8 cellular contexts compared by ENCODE assay signal in the genomic region with DNA sequence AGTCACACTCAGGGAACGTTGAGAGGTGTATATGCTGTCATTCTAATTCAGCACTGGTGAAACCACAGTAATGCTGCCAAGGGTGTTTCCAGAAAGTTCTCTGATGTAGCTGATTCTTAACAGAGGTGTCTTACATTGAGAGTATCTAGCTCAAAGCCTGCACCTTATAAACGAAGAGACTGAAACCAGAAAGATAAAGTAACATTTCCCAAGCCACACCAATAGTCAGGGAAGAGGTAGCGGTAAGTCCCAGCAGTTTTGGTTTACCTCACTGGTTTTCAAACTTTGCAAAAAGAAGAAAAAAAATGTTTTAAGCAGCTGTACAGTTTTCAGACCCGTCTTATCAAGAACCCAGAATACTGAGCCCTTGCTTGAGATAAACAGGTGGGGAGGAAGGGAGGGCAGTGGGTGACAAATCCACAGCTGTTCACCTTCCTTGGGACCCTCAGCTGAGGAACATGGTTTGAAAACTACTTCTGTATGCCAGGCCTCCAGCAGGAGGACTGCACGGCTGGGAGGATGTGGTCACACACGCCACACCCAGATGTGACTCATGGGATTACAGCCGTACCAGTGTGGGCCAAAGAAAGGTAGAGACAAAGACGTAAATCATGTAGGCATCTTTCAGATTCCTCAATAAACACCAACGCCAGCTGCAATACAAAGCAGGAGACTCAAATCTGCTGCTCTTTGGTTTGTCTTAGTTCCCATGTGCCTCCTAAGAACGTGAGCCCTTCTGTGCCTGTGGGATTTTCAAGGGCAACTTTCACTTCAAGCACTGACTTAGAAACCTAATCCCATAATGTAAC.
DNase-seq lines count a peak whose midpoint lies in the region; ATAC-seq and TF ChIP-seq lines count a peak whose summit lies in the region.

No MANE protein-coding gene starts in this region.

- peaks cover 11 to 42% (median 33%) of the 10 kb centered on the region in 3 donors for H3K4me1 ChIP-seq in esophagus squamous epithelium

- ATAC-seq in GM18508 (IDR thresholded peaks at IDR 0.05; ENCODE audit: insufficient read depth, unreplicated experiment) (peak; percentile 59), HG02970 (IDR thresholded peaks at IDR 0.05; ENCODE audit: low FRiP score, unreplicated experiment) (peak; percentile 68)

- no peaks in the 10 kb centered on the region for H3K27me3 ChIP-seq in esophagus squamous epithelium

- peak overlapping the region; percentile 85 to 94 (median 88) for H3K27ac ChIP-seq in esophagus squamous epithelium

- peak in 4 of 6 experiments; percentile 25 to 63 (median 49) for TF ChIP-seq CTCF in esophagus squamous epithelium (IDR thresholded peaks at IDR 0.05)

- H3K9me3 ChIP-seq in esophagus squamous epithelium: no peaks in the 10 kb centered on the region

- DNase-seq in 8988T: peak; percentile 29
- peak; percentile 90 for DNase-seq in NOMO-1 treated with DMSO at 0.1 percent for 48 hours (lab: John Stamatoyannopoulos, UW; ENCODE audit: unreplicated experiment)
- DNase-seq in activated CD8-positive, alpha-beta memory T cell treated with anti-CD3 and anti-CD28 coated beads, Interleukin-2, amount 50 U/mL, for 48 hours: peak; percentile 84
- peak; percentile 22 for DNase-seq in esophagus squamous epithelium (lab: John Stamatoyannopoulos, UW)
- peak; percentile 97 for DNase-seq in renal cortical epithelial cell (ENCODE audit: low read depth)
- no peak for DNase-seq in anterior cingulate cortex (lab: John Stamatoyannopoulos, UW)

- peak in 1 of 4 donors; percentile 61 for TF ChIP-seq POLR2A in esophagus squamous epithelium (IDR thresholded peaks at IDR 0.05)

- WGBS in esophagus squamous epithelium, 2 donors: 20 to 22% methylated on average over 10 of the region's 10 CpGs

- intact Hi-C loops in esophagus squamous epithelium (cut with DNase I): no loop called here

- H3K4me3 ChIP-seq in esophagus squamous epithelium: peak overlapping the region in 1 of 4 donors; percentile 6

- peaks cover 0 to 14% (median 0%) of the 10 kb centered on the region in 3 donors for H3K36me3 ChIP-seq in esophagus squamous epithelium

Comparison
In these comparisons a context has a peak if more than half of its experiments do, and no peak if none do; other contexts are left out.
1. DNase-seq: peak in 8988T (single experiment), NOMO-1 treated with DMSO at 0.1 percent for 48 hours (single experiment), activated CD8-positive, alpha-beta memory T cell treated with anti-CD3 and anti-CD28 coated beads, Interleukin-2, amount 50 U/mL, for 48 hours (single experiment), esophagus squamous epithelium (single experiment) and renal cortical epithelial cell (single experiment); none in anterior cingulate cortex (0 of 58).